Comparison of ENCODE assay signal across 10 cellular contexts in the genomic region with DNA sequence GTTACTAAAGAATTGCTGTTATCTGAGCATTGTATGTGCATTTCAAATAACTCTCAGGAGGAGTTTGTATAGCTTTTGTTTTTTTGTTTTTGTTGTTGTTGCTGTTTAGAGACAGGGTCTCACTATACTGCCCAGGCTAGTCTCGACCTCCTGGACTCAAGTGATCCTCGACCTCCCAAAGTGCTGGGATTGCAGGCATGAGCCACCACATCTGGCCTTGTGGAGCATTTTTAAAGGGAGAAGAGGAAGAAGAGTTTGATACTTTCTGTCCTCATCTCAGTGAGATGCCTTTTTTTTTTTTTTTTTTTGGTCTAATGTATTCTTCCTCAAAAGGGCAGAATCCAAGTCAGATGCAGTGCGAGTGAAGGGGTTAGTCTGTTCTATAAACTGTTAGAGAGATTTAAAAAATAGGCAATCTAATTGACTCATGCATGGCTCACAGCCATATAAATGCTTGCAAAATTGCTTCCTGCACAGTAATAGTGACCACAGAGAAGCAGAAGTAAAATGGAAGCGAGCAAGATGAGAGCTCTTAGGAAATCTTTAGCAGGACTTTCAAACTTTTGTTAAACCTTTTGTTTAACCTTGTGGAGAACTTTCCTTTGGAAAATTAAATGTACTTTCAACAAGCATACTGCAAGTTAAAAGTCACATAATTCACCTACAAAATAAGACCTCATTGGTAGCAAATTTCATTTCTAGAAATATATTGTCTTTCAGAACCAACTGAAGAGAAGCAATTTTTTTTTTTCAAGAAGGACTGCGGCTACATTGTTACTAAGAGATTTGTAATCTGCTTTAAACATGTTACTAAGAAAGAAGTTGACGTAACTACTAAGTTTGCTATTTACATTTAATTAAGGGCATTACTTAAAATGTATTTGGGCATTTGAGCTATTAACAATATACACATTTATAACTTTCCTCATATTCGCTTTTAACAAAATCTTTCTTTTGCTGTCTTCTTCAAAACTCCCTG. TPM values are rescaled to one million over a fixed set of nuclear protein-coding genes. Genes with fewer than 3 reads are reported as not detected.
DNase-seq lines count a peak whose midpoint lies in the region; ATAC-seq, FAIRE-seq and TF ChIP-seq lines count a peak whose summit lies in the region.
"Had no signal": no experiment of that assay in that cellular context is flagged by ENCODE, and none has a peak within 500 bp of the region (broad histone marks: within the 10 kb centered on the region; RNA-seq: fewer than 3 reads in every experiment).

No MANE protein-coding gene starts in this region.

- H3K27ac ChIP-seq in right atrium auricular region: peak overlapping the region in 1 of 2 donors; percentile 45
- peak overlapping the region in 1 of 5 donors; percentile 53 for H3K27ac ChIP-seq in adrenal gland
- H3K27ac ChIP-seq in neural progenitor cell: no peak overlapping the region

- no peak overlapping the region for H3K4me3 Mint-ChIP-seq in neural progenitor cell
- H3K4me3 Mint-ChIP-seq in activated T-cell treated with anti-CD3 and anti-CD28 coated beads, Interleukin-2, amount 50 U/mL, for 24 hours: no peak overlapping the region
- H3K4me3 Mint-ChIP-seq: B cell had no signal

- WGBS in adrenal gland, 4 donors: 52 to 67% (median 64%) methylated on average over 7 of the region's 7 CpGs

- H3K36me3 ChIP-seq in right atrium auricular region (no peaks in the 10 kb centered on the region), adrenal gland (replicated peaks in 1 of 2) (no peaks in the 10 kb centered on the region), neural progenitor cell (no peaks in the 10 kb centered on the region)

- no peak overlapping the region for H3K27ac Mint-ChIP-seq in neural progenitor cell
- no peak overlapping the region for H3K27ac Mint-ChIP-seq in activated T-cell treated with anti-CD3 and anti-CD28 coated beads, Interleukin-2, amount 50 U/mL, for 24 hours
- H3K27ac Mint-ChIP-seq: B cell had no signal

- H3K4me1 Mint-ChIP-seq in neural progenitor cell: peaks cover 5% of the 10 kb centered on the region
- no peaks in the 10 kb centered on the region for H3K4me1 Mint-ChIP-seq in activated T-cell treated with anti-CD3 and anti-CD28 coated beads, Interleukin-2, amount 50 U/mL, for 24 hours (ENCODE audit: low read depth)
- H3K4me1 Mint-ChIP-seq: B cell had no signal

- ATAC-seq in Right ventricle myocardium superior (ENCODE audit: poor library complexity) (peak; percentile 77), GM18517 (IDR thresholded peaks at IDR 0.05; ENCODE audit: unreplicated experiment) (no peak), HG03342 (IDR thresholded peaks at IDR 0.05; ENCODE audit: unreplicated experiment) (no peak)

- no peaks in the 10 kb centered on the region for H3K79me2 ChIP-seq in neural progenitor cell (ENCODE audit: low read depth)

- FAIRE-seq in islet of Langerhans (lab: Jason Lieb, UNC): peak; percentile 74

- H3K4me1 ChIP-seq in right atrium auricular region: no peaks in the 10 kb centered on the region
- peaks cover 0 to 7% of the 10 kb centered on the region in 2 donors for H3K4me1 ChIP-seq in adrenal gland (replicated peaks in 1 of 2)
- no peaks in the 10 kb centered on the region for H3K4me1 ChIP-seq in neural progenitor cell

- H3K4me2 ChIP-seq in neural progenitor cell: no peak overlapping the region

- no peak overlapping the region for H3K9ac ChIP-seq in neural progenitor cell

- intact Hi-C loops in Right ventricle myocardium superior (cut with DNase I): no loop called here
- intact Hi-C loops in adrenal gland (cut with DNase I): no loop called here

- no peaks in the 10 kb centered on the region for H4K20me1 ChIP-seq in neural progenitor cell (ENCODE audit: low read depth)

- TF ChIP-seq CTCF in right atrium auricular region (IDR thresholded peaks at IDR 0.05) (no peak), adrenal gland (IDR thresholded peaks at IDR 0.05) (no peak), neural progenitor cell (IDR thresholded peaks at IDR 0.05) (no peak)

- H3K27me3 ChIP-seq in right atrium auricular region: no peaks in the 10 kb centered on the region
- no peaks in the 10 kb centered on the region for H3K27me3 ChIP-seq in adrenal gland
- no peaks in the 10 kb centered on the region for H3K27me3 ChIP-seq in neural progenitor cell

- H3K27me3 Mint-ChIP-seq in neural progenitor cell (ENCODE audit: insufficient read depth, low read depth): no peaks in the 10 kb centered on the region
- peaks cover 8% of the 10 kb centered on the region for H3K27me3 Mint-ChIP-seq in activated T-cell treated with anti-CD3 and anti-CD28 coated beads, Interleukin-2, amount 50 U/mL, for 24 hours
- H3K27me3 Mint-ChIP-seq: B cell had no signal

- H3K36me3 Mint-ChIP-seq in neural progenitor cell: no peaks in the 10 kb centered on the region
- no peaks in the 10 kb centered on the region for H3K36me3 Mint-ChIP-seq in activated T-cell treated with anti-CD3 and anti-CD28 coated beads, Interleukin-2, amount 50 U/mL, for 24 hours (ENCODE audit: low read depth)

- H3F3A ChIP-seq in neural progenitor cell (ENCODE audit: low read depth): no peaks in the 10 kb centered on the region

- DNase-seq in Right ventricle myocardium superior (no peak), right atrium auricular region (ENCODE audit: low spot score) (no peak), adrenal gland (peak in 4 of 7 donors; percentile 16 to 56 (median 40)), neural progenitor cell (ENCODE audit: low spot score) (no peak)
- DNase-seq in activated T-cell treated with anti-CD3 and anti-CD28 coated beads, Interleukin-2, amount 50 U/mL, for 24 hours: no peak
- DNase-seq: GOT3 had no signal

- H3K9me3 ChIP-seq in right atrium auricular region: no peaks in the 10 kb centered on the region
- no peaks in the 10 kb centered on the region for H3K9me3 ChIP-seq in adrenal gland (replicated peaks in 1 of 3)
- H3K9me3 ChIP-seq in neural progenitor cell (ENCODE audit: low read depth): no peaks in the 10 kb centered on the region

- H3K4me3 ChIP-seq in right atrium auricular region: no peak overlapping the region
- no peak overlapping the region for H3K4me3 ChIP-seq in adrenal gland
- no peak overlapping the region for H3K4me3 ChIP-seq in neural progenitor cell

- no peak overlapping the region for H2AFZ ChIP-seq in neural progenitor cell (replicated peaks)

- H3K9me3 Mint-ChIP-seq in neural progenitor cell: no peaks in the 10 kb centered on the region
- no peaks in the 10 kb centered on the region for H3K9me3 Mint-ChIP-seq in activated T-cell treated with anti-CD3 and anti-CD28 coated beads, Interleukin-2, amount 50 U/mL, for 24 hours

- no peak for TF ChIP-seq POLR2A in adrenal gland (IDR thresholded peaks at IDR 0.05)

RNA-seq across cellular contexts. Expression of a gene that starts 52.3 kb away (rescaled TPM):
- total RNA-seq in Right ventricle myocardium superior: 31.4 TPM
- 10 to 100 TPM; 20.7 to 26.2 TPM for total RNA-seq in right atrium auricular region
- 10 to 100 TPM; 12.8 to 55.5 (median 30.6) TPM for total RNA-seq in adrenal gland
- polyA plus RNA-seq in adrenal gland: 10 to 100 TPM in 2 of 3 donors, 1 to 10 TPM in 1; 6.8 to 32.6 (median 15.9) TPM
- 37.7 and 66.2 TPM in 2 replicates for total RNA-seq in neural progenitor cell (ENCODE audit: low replicate concordance)

Comparison
In these comparisons a context has a peak if more than half of its experiments do, and no peak if none do; other contexts are left out.
1. DNase-seq: peak in adrenal gland (4 of 7); none in Right ventricle myocardium superior (single experiment), right atrium auricular region (single experiment), neural progenitor cell (single experiment) and activated T-cell treated with anti-CD3 and anti-CD28 coated beads, Interleukin-2, amount 50 U/mL, for 24 hours (single experiment).